26 cellular contexts compared by ENCODE assay signal in genomic region chr3:194246709-194247349, GRCh38.
"Had no signal": no experiment of that assay in that cellular context is flagged by ENCODE, and none has a peak within 500 bp of the region (broad histone marks: within the 10 kb centered on the region; RNA-seq: fewer than 3 reads in every experiment).

No MANE protein-coding gene starts in this region.

- H3K27ac ChIP-seq: epithelial cell of prostate, esophagus squamous epithelium, left ventricle myocardium inferior, parathyroid adenoma, psoas muscle, stomach, thyroid gland, upper lobe of right lung had no signal

- H3K9ac ChIP-seq: parathyroid adenoma had no signal

- DNase-seq: activated CD4-positive, alpha-beta memory T cell treated with anti-CD3 and anti-CD28 coated beads, Interleukin-2, amount 10 ng/mL, durations not matched to agents 7 days and 5 days; activated CD4-positive, alpha-beta T cell treated with anti-CD3 and anti-CD28 coated beads for 1 hour; activated CD4-positive, alpha-beta T cell treated with anti-CD3 and anti-CD28 coated beads, Interleukin-2, amount 10 ng/mL, durations not matched to agents 7 days and 5 days; activated T-cell treated with anti-CD3 and anti-CD28 coated beads, Interleukin-2, amount 50 U/mL, for 48 hours; effector CD4-positive, alpha-beta T cell; esophagus squamous epithelium; foreskin melanocyte; left ventricle myocardium inferior; midbrain; occipital lobe; psoas muscle; stimulated activated CD4-positive, alpha-beta T cell treated with anti-CD3 and anti-CD28 coated beads, Interleukin-15, amount 100 ng/mL, for 24 hours; stimulated activated CD4-positive, alpha-beta T cell treated with anti-CD3 and anti-CD28 coated beads, Interleukin-2, amount 100 ng/mL, for 24 hours; stimulated activated naive B cell treated with anti-CD40 and anti-IgM and Interleukin-4, amounts not matched to agents 10 μg/mL and 1 μg/mL and 100 μg/mL, for 72 hours; T-helper 2 cell; upper lobe of right lung had no signal

- ATAC-seq: activated naive CD4-positive, alpha-beta T cell treated with anti-CD3 and anti-CD28 coated beads, Interleukin-2, amount 50 U/mL, for 72 hours; naive thymus-derived CD4-positive, alpha-beta T cell; psoas muscle; stimulated activated naive B cell treated with anti-CD40 and anti-IgM and Interleukin-4, amounts not matched to agents 10 μg/mL and 1 μg/mL and 100 μg/mL, for 72 hours had no signal

- H3K9me3 Mint-ChIP-seq: activated CD4-positive, alpha-beta memory T cell treated with anti-CD3 and anti-CD28 coated beads, Interleukin-2, amount 10 ng/mL, durations not matched to agents 7 days and 5 days; activated CD4-positive, alpha-beta T cell treated with anti-CD3 and anti-CD28 coated beads, Interleukin-2, amount 10 ng/mL, durations not matched to agents 7 days and 5 days; activated naive CD4-positive, alpha-beta T cell treated with anti-CD3 and anti-CD28 coated beads, Interleukin-2, amount 50 U/mL, for 72 hours; activated T-helper 2 cell treated with anti-CD3 and anti-CD28 coated beads, Interferon-gamma antibody, Interleukin-2, Interleukin-4, amounts not matched to agents 10 μg/mL and 5 μg/mL and 100 μg/mL, durations not matched to agents 14 hours and 24 hours and 36 hours; central memory CD8-positive, alpha-beta T cell; dendritic cell treated with granulocyte-macrophage colony-stimulating factor and Interleukin-4, amounts not matched to agents 40 ng/mL and 50 ng/mL, for 4 days; neural crest cell; stimulated activated naive B cell treated with anti-CD40 and anti-IgM and Interleukin-4, amounts not matched to agents 10 μg/mL and 1 μg/mL and 100 μg/mL, for 72 hours had no signal

- H3K36me3 ChIP-seq: esophagus squamous epithelium, left ventricle myocardium inferior, stomach, thyroid gland, upper lobe of right lung had no signal

- H3K36me3 Mint-ChIP-seq: activated naive CD4-positive, alpha-beta T cell treated with anti-CD3 and anti-CD28 coated beads, Interleukin-2, amount 50 U/mL, for 72 hours; naive thymus-derived CD4-positive, alpha-beta T cell had no signal

- H3K79me2 ChIP-seq: parathyroid adenoma had no signal

- H3K9me3 ChIP-seq: esophagus squamous epithelium, left ventricle myocardium inferior, psoas muscle, stomach, thyroid gland, upper lobe of right lung had no signal

- H3K4me1 Mint-ChIP-seq: activated CD4-positive, alpha-beta T cell treated with anti-CD3 and anti-CD28 coated beads, Interleukin-2, amount 10 ng/mL, durations not matched to agents 7 days and 5 days; central memory CD8-positive, alpha-beta T cell; stimulated activated naive B cell treated with anti-CD40 and anti-IgM and Interleukin-4, amounts not matched to agents 10 μg/mL and 1 μg/mL and 100 μg/mL, for 72 hours had no signal

- H3K27me3 ChIP-seq: stomach, thyroid gland, upper lobe of right lung had no signal

- H3K4me3 Mint-ChIP-seq: activated CD4-positive, alpha-beta memory T cell treated with anti-CD3 and anti-CD28 coated beads, Interleukin-2, amount 10 ng/mL, durations not matched to agents 7 days and 5 days; activated CD4-positive, alpha-beta T cell treated with anti-CD3 and anti-CD28 coated beads, Interleukin-2, amount 10 ng/mL, durations not matched to agents 7 days and 5 days; central memory CD8-positive, alpha-beta T cell; dendritic cell treated with granulocyte-macrophage colony-stimulating factor and Interleukin-4, amounts not matched to agents 40 ng/mL and 50 ng/mL, for 4 days; naive thymus-derived CD4-positive, alpha-beta T cell; neural crest cell; stimulated activated naive B cell treated with anti-CD40 and anti-IgM and Interleukin-4, amounts not matched to agents 10 μg/mL and 1 μg/mL and 100 μg/mL, for 72 hours had no signal

- H3K4me3 ChIP-seq: esophagus squamous epithelium, left ventricle myocardium inferior, psoas muscle, stomach, thyroid gland, upper lobe of right lung had no signal

- H3K27ac Mint-ChIP-seq: activated CD4-positive, alpha-beta memory T cell treated with anti-CD3 and anti-CD28 coated beads, Interleukin-2, amount 10 ng/mL, durations not matched to agents 7 days and 5 days; activated CD4-positive, alpha-beta T cell treated with anti-CD3 and anti-CD28 coated beads, Interleukin-2, amount 10 ng/mL, durations not matched to agents 7 days and 5 days; activated naive CD4-positive, alpha-beta T cell treated with anti-CD3 and anti-CD28 coated beads, Interleukin-2, amount 50 U/mL, for 72 hours; activated T-helper 2 cell treated with anti-CD3 and anti-CD28 coated beads, Interferon-gamma antibody, Interleukin-2, Interleukin-4, amounts not matched to agents 10 μg/mL and 5 μg/mL and 100 μg/mL, durations not matched to agents 14 hours and 24 hours and 36 hours; dendritic cell treated with granulocyte-macrophage colony-stimulating factor and Interleukin-4, amounts not matched to agents 40 ng/mL and 50 ng/mL, for 4 days; naive thymus-derived CD4-positive, alpha-beta T cell had no signal
